ENCODE assay signal across 17 cellular contexts in genomic region chr2:29770846-29771245, GRCh38.
A peak's percentile ranks its signal among the peaks of the same experiment; 100 is the strongest.
DNase-seq lines count a peak whose midpoint lies in the region; ATAC-seq, FAIRE-seq and TF ChIP-seq lines count a peak whose summit lies in the region.
"Had no signal": no experiment of that assay in that cellular context is flagged by ENCODE, and none has a peak within 500 bp of the region (broad histone marks: within the 10 kb centered on the region; RNA-seq: fewer than 3 reads in every experiment).

No MANE protein-coding gene starts in this region.

- no peak overlapping the region for H3K27ac ChIP-seq in IMR-90 (ENCODE audit: insufficient read depth, low read length)
- H3K27ac ChIP-seq in trophoblast cell (ENCODE audit: low read depth, low read length) = no peak overlapping the region
- H3K27ac ChIP-seq: GM23248 had no signal

- no peaks in the 10 kb centered on the region for H4K20me1 ChIP-seq in IMR-90 (ENCODE audit: insufficient read depth, low read length)

- H3K79me1 ChIP-seq in IMR-90 (ENCODE audit: low read depth in 1 of 2, low read length in 2 of 2) = no peaks in the 10 kb centered on the region
- no peaks in the 10 kb centered on the region for H3K79me1 ChIP-seq in trophoblast cell (ENCODE audit: low read length)

- TF ChIP-seq CTCF in IMR-90 (conservative IDR thresholded peaks at IDR 0.05; ENCODE audit: low read depth, low read length) (no peak), bronchial epithelial cell (IDR thresholded peaks at IDR 0.05; ENCODE audit: insufficient read depth, low read length, severe bottlenecking) (no peak)

- H4K91ac ChIP-seq in IMR-90 (ENCODE audit: insufficient read depth, low read depth, low read length) = no peak overlapping the region
- no peak overlapping the region for H4K91ac ChIP-seq in trophoblast cell (ENCODE audit: low read depth, low read length)

- H4K12ac ChIP-seq in trophoblast cell (ENCODE audit: low read depth, low read length) = no peak overlapping the region

- dilution Hi-C loops in IMR-90 (cut with HindIII; ENCODE audit: low sequenced_read_pairs, unreplicated experiment) = no loop called here

- H2BK20ac ChIP-seq in IMR-90 (ENCODE audit: low read depth, low read length) = no peak overlapping the region

- H3K9ac ChIP-seq in IMR-90 (ENCODE audit: low read depth, low read length) = no peak overlapping the region
- no peak overlapping the region for H3K9ac ChIP-seq in trophoblast cell (ENCODE audit: low read length)
- H3K9ac ChIP-seq: GM23248 had no signal

- H3K36me3 ChIP-seq in IMR-90 (ENCODE audit: control insufficient read depth, insufficient read depth, low read length) (no peaks in the 10 kb centered on the region), bronchial epithelial cell (ENCODE audit: control insufficient read depth, insufficient read depth, low read length) (no peaks in the 10 kb centered on the region), trophoblast cell (ENCODE audit: control insufficient read depth in 1 of 2, insufficient read depth in 2 of 2, low read length in 2 of 2) (no peaks in the 10 kb centered on the region)

- H3K14ac ChIP-seq in IMR-90 (replicated peaks; ENCODE audit: low read depth, low read length) = no peak overlapping the region
- no peak overlapping the region for H3K14ac ChIP-seq in trophoblast cell (ENCODE audit: low read length)

- no peak for ATAC-seq in IMR-90 (ENCODE audit: low read depth)

- intact Hi-C loops in IMR-90 (cut with micrococcal nuclease) = no loop called here

- BruUV-seq in IMR-90 (replicated peaks; lab: Mats Ljungman, UMichigan) = no TSS peak

- DNase-seq in IMR-90 = no peak
- DNase-seq in bronchial epithelial cell (ENCODE audit: low read depth) = no peak
- DNase-seq in trophoblast cell = no peak
- DNase-seq in SHP77 treated with DMSO at 0.1 percent for 48 hours (lab: John Stamatoyannopoulos, UW) = no peak
- DNase-seq in hypothalamus (lab: John Stamatoyannopoulos, UW) = no peak
- no peak for DNase-seq in Kasumi-1 (lab: John Stamatoyannopoulos, UW)
- DNase-seq: ACHN; Caco-2; CD4-positive, alpha-beta T cell; GM23248; HCEC 1CT had no signal

- H2BK120ac ChIP-seq in IMR-90 (ENCODE audit: low read depth, low read length) = no peak overlapping the region
- no peak overlapping the region for H2BK120ac ChIP-seq in trophoblast cell (ENCODE audit: insufficient read depth, low read length, poor library complexity)

- H3K23ac ChIP-seq in IMR-90 (ENCODE audit: low read depth, low read length) = no peak overlapping the region
- H3K23ac ChIP-seq in trophoblast cell (ENCODE audit: low read length) = peak overlapping the region; percentile 3

- H4K5ac ChIP-seq in IMR-90 (ENCODE audit: low read depth, low read length) = no peak overlapping the region

- 75% methylated on average over 1 of the region's 3 CpGs; no CpG with 5 or more reads in 1 of the 2 experiments for WGBS in IMR-90 (ENCODE audit: extremely low coverage in 2 of 2, insufficient read length in 1 of 2), 2 experiments
- no CpG with 5 or more reads among the region's 3 CpGs for WGBS in trophoblast cell (ENCODE audit: extremely low coverage, insufficient coverage, insufficient read length)

- in situ Hi-C loops in IMR-90 (cut with MboI; ENCODE audit: low sequenced_read_pairs) = no loop called here

- peak overlapping the region; percentile 38 for H2BK5ac ChIP-seq in IMR-90 (ENCODE audit: low read depth, low read length, poor library complexity, severe bottlenecking)
- no peak overlapping the region for H2BK5ac ChIP-seq in trophoblast cell (ENCODE audit: low read depth, low read length, poor library complexity)

- H3K4me3 ChIP-seq in IMR-90 (ENCODE audit: insufficient read depth, low read depth, low read length) (no peak overlapping the region), bronchial epithelial cell (ENCODE audit: low read depth, low read length) (no peak overlapping the region), trophoblast cell (ENCODE audit: low read depth, low read length) (no peak overlapping the region)
- H3K4me3 ChIP-seq: GM23248 had no signal

- H2AK5ac ChIP-seq in IMR-90 (ENCODE audit: low read depth, low read length) (no peak overlapping the region), trophoblast cell (ENCODE audit: low read length) (no peak overlapping the region)

- H2AFZ ChIP-seq in IMR-90 (replicated peaks; ENCODE audit: low read length, poor library complexity) (no peak overlapping the region), trophoblast cell (ENCODE audit: insufficient read depth, low read length, poor library complexity) (no peak overlapping the region)
- H2AFZ ChIP-seq: GM23248 had no signal

- no peaks in the 10 kb centered on the region; the same call in 1 of the 2 replicates for H3K27me3 ChIP-seq in IMR-90 (ENCODE audit: control insufficient read depth, insufficient read depth, low read length)
- peaks cover 2% of the 10 kb centered on the region for H3K27me3 ChIP-seq in bronchial epithelial cell (ENCODE audit: control insufficient read depth, insufficient read depth, low read length)
- no peaks in the 10 kb centered on the region for H3K27me3 ChIP-seq in trophoblast cell (ENCODE audit: insufficient read depth, low read length)

- no peak overlapping the region for H3K18ac ChIP-seq in IMR-90 (ENCODE audit: low read depth, low read length)
- H3K18ac ChIP-seq in trophoblast cell (ENCODE audit: low read length) = no peak overlapping the region

- H4K8ac ChIP-seq in IMR-90 (ENCODE audit: low read depth in 2 of 2, low read length in 2 of 2) (no peak overlapping the region), trophoblast cell (ENCODE audit: low read depth, low read length) (no peak overlapping the region)

- H3K9me1 ChIP-seq in IMR-90 (ENCODE audit: insufficient read depth, low read length) = no peaks in the 10 kb centered on the region

- no peak overlapping the region for H2AK9ac ChIP-seq in IMR-90 (replicated peaks; ENCODE audit: low read depth, low read length, poor library complexity)

- H2BK12ac ChIP-seq in trophoblast cell (ENCODE audit: low read length) = no peak overlapping the region

- POLR2A ChIA-PET in IMR-90 (lab: Charles Lee; ENCODE audit: unreplicated experiment) = no interaction called here

- CTCF ChIA-PET in IMR-90 (lab: Yijun Ruan, JAX) = no interaction called here

- H3K4me1 ChIP-seq in IMR-90 (ENCODE audit: control insufficient read depth, insufficient read depth, low read length) = peaks cover 4% of the 10 kb centered on the region; the same call in 1 of the 2 replicates
- no peaks in the 10 kb centered on the region for H3K4me1 ChIP-seq in trophoblast cell (ENCODE audit: control insufficient read depth in 1 of 2, insufficient read depth in 2 of 2, low read length in 2 of 2)
- H3K4me1 ChIP-seq: Caco-2 had no signal

- no peak overlapping the region for H3K56ac ChIP-seq in IMR-90 (ENCODE audit: extremely low read depth, insufficient read depth, low read length)

- no peak for TF ChIP-seq POLR2A in IMR-90 (IDR thresholded peaks at IDR 0.05; ENCODE audit: low read depth, low read length)

- no peak for TF ChIP-seq RAD21 in IMR-90 (IDR thresholded peaks at IDR 0.05; ENCODE audit: low read length)

- FAIRE-seq in bronchial epithelial cell (lab: Jason Lieb, UNC) = peak; percentile 94
- FAIRE-seq: A204.1, D721Med, G401.6, GM12892, GM18507, H54 had no signal

- H3K4ac ChIP-seq in IMR-90 (ENCODE audit: low read depth, low read length) (no peak overlapping the region), trophoblast cell (ENCODE audit: low read depth, low read length) (no peak overlapping the region)

- H3K9me3 ChIP-seq in IMR-90 (ENCODE audit: control insufficient read depth, insufficient read depth, low read length) (no peaks in the 10 kb centered on the region), trophoblast cell (ENCODE audit: insufficient read depth, low read depth, low read length) (no peaks in the 10 kb centered on the region)
- H3K9me3 ChIP-seq: Caco-2 had no signal

- H3K4me2 ChIP-seq in IMR-90 (ENCODE audit: low read depth, low read length) = no peak overlapping the region
- H3K4me2 ChIP-seq in trophoblast cell (ENCODE audit: low read length) = no peak overlapping the region

- no peaks in the 10 kb centered on the region for H3K79me2 ChIP-seq in trophoblast cell (ENCODE audit: control insufficient read depth, insufficient read depth, low read length, poor library complexity)

- no peak overlapping the region for H2BK15ac ChIP-seq in IMR-90 (ENCODE audit: low read depth, low read length)

TF ChIP-seq in IMR-90, 13 proteins besides CTCF, POLR2A, EP300 and RAD21:
- TF ChIP-seq FOS (IDR thresholded peaks at IDR 0.05; ENCODE audit: low read depth, low read length) (no peak), CHD1 (IDR thresholded peaks at IDR 0.05; ENCODE audit: low read depth, low read length) (no peak), ELK1 (IDR thresholded peaks at IDR 0.05; ENCODE audit: borderline replicate concordance, low read depth, low read length) (no peak), SMC3 (IDR thresholded peaks at IDR 0.05; ENCODE audit: low read depth, low read length) (no peak)
